ENCODE assay signal across 16 cellular contexts in genomic region chr17:20120835-20121234, GRCh38.
DNase-seq lines count a peak whose midpoint lies in the region; ATAC-seq, FAIRE-seq and TF ChIP-seq lines count a peak whose summit lies in the region.
"Had no signal": no experiment of that assay in that cellular context is flagged by ENCODE, and none has a peak within 500 bp of the region (broad histone marks: within the 10 kb centered on the region; RNA-seq: fewer than 3 reads in every experiment).

No MANE protein-coding gene starts in this region.

- TF ChIP-seq CTCF in endodermal cell (conservative IDR thresholded peaks at IDR 0.05) (no peak), HepG2 (CRISPR knock-in tag; IDR thresholded peaks at IDR 0.05) (no peak)

- no peak overlapping the region for H3K9ac ChIP-seq in endodermal cell (ENCODE audit: extremely low read depth, low read length, poor library complexity, severe bottlenecking)
- H3K9ac ChIP-seq in HepG2 (ENCODE audit: insufficient read depth, low read depth, low read length), result no peak overlapping the region

- H3K4me1 Mint-ChIP-seq in endodermal cell, result no peaks in the 10 kb centered on the region
- H3K4me1 Mint-ChIP-seq: activated naive CD8-positive, alpha-beta T cell treated with anti-CD3 and anti-CD28 coated beads for 36 hours had no signal

- no peak for FAIRE-seq in GM12891 (lab: Jason Lieb, UNC)
- no peak for FAIRE-seq in HepG2 (lab: Jason Lieb, UNC)
- FAIRE-seq: bronchial epithelial cell had no signal

- 81 to 87% methylated on average over 3 of the region's 3 CpGs for WGBS in endodermal cell (ENCODE audit: insufficient coverage in 1 of 2, insufficient read length in 1 of 2), 2 experiments
- 5% methylated on average over 3 of the region's 3 CpGs for WGBS in HepG2 (ENCODE audit: low lambda C conversion rate)

- TF ChIP-seq POLR2A in GM12891 (IDR thresholded peaks at IDR 0.05; ENCODE audit: low read depth, low read length) (no peak), HepG2 (IDR thresholded peaks at IDR 0.05; ENCODE audit: insufficient read depth in 1 of 2, low read depth in 2 of 2, low read length in 2 of 2) (no peak)

- H3K27ac Mint-ChIP-seq in endodermal cell, result no peak overlapping the region
- H3K27ac Mint-ChIP-seq: activated CD4-positive, alpha-beta memory T cell treated with anti-CD3 and anti-CD28 coated beads, Interleukin-2, amount 10 ng/mL, durations not matched to agents 7 days and 5 days; activated naive CD8-positive, alpha-beta T cell treated with anti-CD3 and anti-CD28 coated beads for 36 hours; CD8-positive, alpha-beta memory T cell; memory B cell had no signal

- H3K4me3 ChIP-seq in endodermal cell (ENCODE audit: low read length), result no peak overlapping the region
- no peak overlapping the region for H3K4me3 ChIP-seq in HepG2 (replicated peaks in 1 of 3; ENCODE audit: insufficient read depth in 1 of 3, low read depth in 2 of 3, low read length in 3 of 3)
- H3K4me3 ChIP-seq: heart left ventricle had no signal

- no peak overlapping the region for H3K4me2 ChIP-seq in HepG2 (ENCODE audit: low read depth, low read length)

- H3K4me3 Mint-ChIP-seq in endodermal cell, result no peak overlapping the region
- H3K4me3 Mint-ChIP-seq: activated CD4-positive, alpha-beta memory T cell treated with anti-CD3 and anti-CD28 coated beads, Interleukin-2, amount 10 ng/mL, durations not matched to agents 7 days and 5 days; activated naive CD8-positive, alpha-beta T cell treated with anti-CD3 and anti-CD28 coated beads for 36 hours; CD8-positive, alpha-beta memory T cell; memory B cell had no signal

- H3K27me3 ChIP-seq in endodermal cell (ENCODE audit: control insufficient read depth, insufficient read depth, low read length, poor library complexity, severe bottlenecking), result no peaks in the 10 kb centered on the region
- H3K27me3 ChIP-seq in HepG2 (ENCODE audit: control insufficient read depth in 1 of 2, insufficient read depth in 2 of 2, low read length in 2 of 2), result no peaks in the 10 kb centered on the region; a peak in 1 of 5 replicates
- H3K27me3 ChIP-seq: heart left ventricle had no signal

- no peaks in the 10 kb centered on the region for H4K20me1 ChIP-seq in HepG2 (ENCODE audit: insufficient read depth, low read length)

- H3K36me3 ChIP-seq in endodermal cell (ENCODE audit: control insufficient read depth, insufficient read depth, low read length), result no peaks in the 10 kb centered on the region
- H3K36me3 ChIP-seq in HepG2 (replicated peaks in 1 of 2; ENCODE audit: control insufficient read depth in 1 of 2, insufficient read depth in 2 of 2, low read length in 2 of 2), result no peaks in the 10 kb centered on the region
- H3K36me3 ChIP-seq: WERI-Rb-1 had no signal

- H3K79me2 ChIP-seq in HepG2 (ENCODE audit: insufficient read depth, low read length), result no peaks in the 10 kb centered on the region

- BruUV-seq in HepG2 (replicated peaks; lab: Mats Ljungman, UMichigan), result no TSS peak

- no peak overlapping the region for H2AFZ ChIP-seq in HepG2 (ENCODE audit: low read length)

- in situ Hi-C loops in HepG2 (cut with HindIII; ENCODE audit: extremely low pct_ligation_motif_present, low pct_unique_long_range_greater_than_20kb), result loop anchor here (10.0 kb wide), 2 partner anchors 104 to 194 kb away; no protein-coding TSS in a partner anchor

- intact Hi-C loops in HepG2 (cut with micrococcal nuclease; ENCODE audit: unreplicated experiment), result loop anchor here (2.0 kb wide), 1 partner anchor 106 kb away; no protein-coding TSS in a partner anchor

- H3K27me3 Mint-ChIP-seq in endodermal cell (ENCODE audit: insufficient read depth), result no peaks in the 10 kb centered on the region
- H3K27me3 Mint-ChIP-seq: activated naive CD8-positive, alpha-beta T cell treated with anti-CD3 and anti-CD28 coated beads for 36 hours had no signal

- H3K4me1 ChIP-seq in endodermal cell (ENCODE audit: control insufficient read depth, insufficient read depth, low read length) (no peaks in the 10 kb centered on the region), HepG2 (ENCODE audit: insufficient read depth, low read length) (no peaks in the 10 kb centered on the region)

- H3K9me3 Mint-ChIP-seq in endodermal cell, result no peaks in the 10 kb centered on the region
- H3K9me3 Mint-ChIP-seq: activated CD4-positive, alpha-beta memory T cell treated with anti-CD3 and anti-CD28 coated beads, Interleukin-2, amount 10 ng/mL, durations not matched to agents 7 days and 5 days; activated naive CD8-positive, alpha-beta T cell treated with anti-CD3 and anti-CD28 coated beads for 36 hours; CD8-positive, alpha-beta memory T cell; memory B cell had no signal

- no peak for ATAC-seq in HepG2

- CTCF ChIA-PET in HepG2 (lab: Yijun Ruan, JAX; ENCODE audit: low intra/inter-chr PET ratio, low total read pairs), result interaction anchor here (1.5 to 1.6 kb wide), 3 partner anchors 106 to 200 kb away, joined by 9 to 18 read pairs (median 12); no protein-coding TSS in a partner anchor

- H3K9me3 ChIP-seq in endodermal cell (ENCODE audit: control insufficient read depth, low read length) (no peaks in the 10 kb centered on the region), HepG2 (ENCODE audit: low read length) (no peaks in the 10 kb centered on the region)
- H3K9me3 ChIP-seq: heart left ventricle had no signal

- TF ChIP-seq RAD21 in HepG2 (CRISPR knock-in tag; IDR thresholded peaks at IDR 0.05), result no peak

- no peak overlapping the region for H3K27ac ChIP-seq in endodermal cell (ENCODE audit: low read depth, low read length)
- no peak overlapping the region for H3K27ac ChIP-seq in HepG2 (ENCODE audit: extremely low read length, insufficient read depth, low read length)
- H3K27ac ChIP-seq: heart left ventricle, RWPE1, WERI-Rb-1 had no signal

- TF ChIP-seq EP300 in HepG2 (IDR thresholded peaks at IDR 0.05; ENCODE audit: low read depth in 2 of 2, low read length in 2 of 2), result no peak
- no peak for TF ChIP-seq EP300 in HepG2 (CRISPR knock-in tag; IDR thresholded peaks at IDR 0.05; ENCODE audit: borderline replicate concordance)

- POLR2A ChIA-PET in HepG2 (lab: Yijun Ruan, JAX), result no interaction called here

- DNase-seq in C1 segment of cervical spinal cord (lab: John Stamatoyannopoulos, UW), result peak in 8 of 14 donors; percentile 17 to 99 (median 36)
- peak; percentile 95 for DNase-seq in NCI-H1694 treated with DMSO at 0.1 percent for 48 hours (lab: John Stamatoyannopoulos, UW)
- DNase-seq in anterior cingulate cortex (lab: John Stamatoyannopoulos, UW), result peak in 36 of 58 donors; percentile 13 to 82 (median 36)
- DNase-seq in middle frontal gyrus (ENCODE audit: extremely low spot score, low spot score), result peak; percentile 75
- no peak for DNase-seq in GM12891 (ENCODE audit: insufficient read length, low spot score)
- no peak for DNase-seq in endodermal cell
- DNase-seq in A172 (ENCODE audit: low spot score), result no peak
- no peak for DNase-seq in HepG2 (ENCODE audit: low spot score)

- H3K36me3 Mint-ChIP-seq in endodermal cell (ENCODE audit: low read depth), result no peaks in the 10 kb centered on the region
- H3K36me3 Mint-ChIP-seq: activated naive CD8-positive, alpha-beta T cell treated with anti-CD3 and anti-CD28 coated beads for 36 hours; CD8-positive, alpha-beta memory T cell; memory B cell had no signal

TF ChIP-seq in GM12891, 5 proteins besides CTCF, POLR2A, EP300 and RAD21:
- TF ChIP-seq TAF1 (IDR thresholded peaks at IDR 0.05; ENCODE audit: low read depth, low read length) (no peak), PAX5 (IDR thresholded peaks at IDR 0.05; ENCODE audit: insufficient read depth, low read length, severe bottlenecking) (no peak), POLR2AphosphoS5 (IDR thresholded peaks at IDR 0.05; ENCODE audit: low read depth, low read length) (no peak), POU2F2 (IDR thresholded peaks at IDR 0.05; ENCODE audit: low read depth, low read length) (no peak), SPI1 (IDR thresholded peaks at IDR 0.05; ENCODE audit: low read depth, low read length) (no peak)
TF ChIP-seq in GM12891: peak in this region for 0.

TF ChIP-seq in HepG2, 621 proteins besides CTCF, POLR2A, EP300 and RAD21:
- no peak for TF ChIP-seq ZKSCAN8 (CRISPR knock-in tag; IDR thresholded peaks at IDR 0.05; ENCODE audit: borderline replicate concordance)

Comparison
In these comparisons a context has a peak if more than half of its experiments do, and no peak if none do; other contexts are left out.
1. DNase-seq: peak in C1 segment of cervical spinal cord (8 of 14), NCI-H1694 treated with DMSO at 0.1 percent for 48 hours (single experiment), anterior cingulate cortex (36 of 58) and middle frontal gyrus (single experiment); none in GM12891 (single experiment), endodermal cell (single experiment), A172 (single experiment) and HepG2 (single experiment).